8 cellular contexts compared by ENCODE assay signal in genomic region chr2:30230855-30231725, GRCh38. TPM values are rescaled to one million over a fixed set of nuclear protein-coding genes. Genes with fewer than 3 reads are reported as not detected.
A peak's percentile ranks its signal among the peaks of the same experiment; 100 is the strongest.
DNase-seq lines count a peak whose midpoint lies in the region; ATAC-seq, FAIRE-seq and TF ChIP-seq lines count a peak whose summit lies in the region.

LBH (plus strand) TSS chr2:30231534; CDS start chr2:30231739, 205 bp downstream.

- peak within 1 kb of the TSS; percentile 84 for H3K4me3 Mint-ChIP-seq in central memory CD8-positive, alpha-beta T cell

- H3K9ac ChIP-seq in kidney (ENCODE audit: low read length in 2 of 2), result peak within 1 kb of the TSS; percentile 68 to 79

- peak; percentile 50 for ATAC-seq in HG02642 (IDR thresholded peaks at IDR 0.05; ENCODE audit: poor library complexity, unreplicated experiment)
- ATAC-seq in activated CD4-positive, CD25-positive, alpha-beta regulatory T cell treated with anti-CD3 and anti-CD28 coated beads, Interleukin-2, amount 50 U/mL, for 24 hours, result peak; percentile 34 to 39
- peak; percentile 59 for ATAC-seq in central memory CD8-positive, alpha-beta T cell (replicated peaks; ENCODE audit: extremely low read depth, poor library complexity, severe bottlenecking)

- peaks cover 0 to 4% of the 10 kb centered on the region in 2 donors for H3K36me3 ChIP-seq in kidney (ENCODE audit: control insufficient read depth in 1 of 2, insufficient read depth in 2 of 2, low read length in 2 of 2)

- H3K4me1 ChIP-seq in kidney (ENCODE audit: control insufficient read depth in 1 of 2, insufficient read depth in 1 of 2, low read depth in 1 of 2, low read length in 2 of 2), result peaks cover 0 to 23% of the 10 kb centered on the region in 2 donors

- H3K36me3 Mint-ChIP-seq in central memory CD8-positive, alpha-beta T cell (ENCODE audit: insufficient read depth), result peaks cover 44% of the 10 kb centered on the region

- intact Hi-C loops in kidney (cut with DNase I), result no loop called here

- peaks cover 62% of the 10 kb centered on the region for H3K4me1 Mint-ChIP-seq in central memory CD8-positive, alpha-beta T cell

- no peaks in the 10 kb centered on the region for H3K27me3 Mint-ChIP-seq in central memory CD8-positive, alpha-beta T cell

- H3K4me3 ChIP-seq in GM12875 (ENCODE audit: low read depth, low read length) (peak within 1 kb of the TSS; percentile 81), kidney (ENCODE audit: low read length in 2 of 2) (peak within 1 kb of the TSS; percentile 78 to 80)

- no peaks in the 10 kb centered on the region for H3K9me3 Mint-ChIP-seq in central memory CD8-positive, alpha-beta T cell

- DNase-seq in NCI-H2029 (lab: John Stamatoyannopoulos, UW), result peak; percentile 17
- DNase-seq in central memory CD8-positive, alpha-beta T cell (ENCODE audit: low spot score in 2 of 2), result peak; percentile 74 to 78
- peak; percentile 96 for DNase-seq in kidney
- peak; percentile 88 for DNase-seq in stimulated activated CD4-positive, alpha-beta T cell treated with anti-CD3 and anti-CD28 coated beads, Interleukin-15, amount 100 ng/mL, for 24 hours
- no peak for DNase-seq in AML-193 (lab: John Stamatoyannopoulos, UW)

- peak within 1 kb of the TSS; percentile 83 for H3K27ac Mint-ChIP-seq in central memory CD8-positive, alpha-beta T cell (ENCODE audit: low read depth)

- peak within 1 kb of the TSS; percentile 85 to 94 for H3K27ac ChIP-seq in kidney (ENCODE audit: low read depth in 2 of 2, low read length in 2 of 2)

- H3K9me3 ChIP-seq in kidney (ENCODE audit: control insufficient read depth in 1 of 2, low read length in 2 of 2), result no peaks in the 10 kb centered on the region

- TF ChIP-seq CTCF in GM12875 (IDR thresholded peaks at IDR 0.05; ENCODE audit: borderline replicate concordance, insufficient read depth, low read depth, low read length) (0 out of 2 replicates have a peak, but pooled peaks have one; percentile 3), kidney (IDR thresholded peaks at IDR 0.05; ENCODE audit: borderline replicate concordance, extremely low read depth, insufficient read depth) (no peak)

- no peak for FAIRE-seq in kidney (lab: Jason Lieb, UNC)

RNA-seq across cellular contexts. Expression of gene LBH, which starts in this region (rescaled TPM):
- total RNA-seq in kidney, result 81.9 TPM
- 27.2 TPM for polyA plus RNA-seq in kidney (ENCODE audit: insufficient read depth, low read depth, low replicate concordance)

Comparison
In these comparisons a context has a peak if more than half of its experiments do, and no peak if none do; other contexts are left out.
1. DNase-seq: peak in NCI-H2029 (single experiment), central memory CD8-positive, alpha-beta T cell (2 of 2), kidney (single experiment) and stimulated activated CD4-positive, alpha-beta T cell treated with anti-CD3 and anti-CD28 coated beads, Interleukin-15, amount 100 ng/mL, for 24 hours (single experiment); none in AML-193 (0 of 2).
2. Peak in every context shown above with its lines, with median percentiles within 50 percentile points of each other: ATAC-seq.